ENCODE assay signal across 8 cellular contexts in genomic region chr10:21517983-21518628, GRCh38. TPM values are rescaled to one million over a fixed set of nuclear protein-coding genes. Genes with fewer than 3 reads are reported as not detected.
DNase-seq lines count a peak whose midpoint lies in the region; ATAC-seq and FAIRE-seq lines count a peak whose summit lies in the region.

No MANE protein-coding gene starts in this region.

- peak overlapping the region; percentile 77 to 85 (median 83) for H3K4me3 Mint-ChIP-seq in immature natural killer cell

- H3K4me3 ChIP-seq in stomach smooth muscle (ENCODE audit: low read length in 2 of 2), result peak overlapping the region; percentile 87 to 91

- peak; percentile 8 for FAIRE-seq in GM19239 (lab: Jason Lieb, UNC)

- H3K27ac ChIP-seq in stomach smooth muscle (ENCODE audit: low read length), result peak overlapping the region; percentile 92

- peak overlapping the region in 2 of 6 donors; percentile 46 to 80 for H3K27ac Mint-ChIP-seq in immature natural killer cell

- H3K4me1 Mint-ChIP-seq in immature natural killer cell, result peaks cover 34 to 45% of the 10 kb centered on the region in 2 donors

- peaks cover 0 to under 1% (median 0%) of the 10 kb centered on the region in 3 donors for H3K36me3 Mint-ChIP-seq in immature natural killer cell

- H3K9ac ChIP-seq in stomach smooth muscle (ENCODE audit: low read length in 2 of 2), result peak overlapping the region; percentile 72 to 81

- H3K27me3 ChIP-seq in stomach smooth muscle (ENCODE audit: control insufficient read depth in 1 of 2, insufficient read depth in 2 of 2, low read length in 2 of 2), result peaks cover 0 to 8% of the 10 kb centered on the region in 2 donors

- no peaks in the 10 kb centered on the region for H3K9me3 ChIP-seq in stomach smooth muscle (ENCODE audit: control insufficient read depth in 2 of 2, low read length in 2 of 2)

- H3K27me3 Mint-ChIP-seq in immature natural killer cell (ENCODE audit: low read depth in 3 of 3), result peaks cover 48 to 61% (median 57%) of the 10 kb centered on the region in 3 donors

- H3K9me3 Mint-ChIP-seq in immature natural killer cell, result peaks cover 0 to 7% (median 0%) of the 10 kb centered on the region in 6 donors

- DNase-seq in GM19239 (ENCODE audit: insufficient read length, low spot score) (no peak), NCI-H446 (lab: John Stamatoyannopoulos, UW) (peak; percentile 53 to 68), amniotic epithelial cell (ENCODE audit: low read depth) (peak; percentile 66), immature natural killer cell (no peak), activated gamma-delta T cell treated with Interleukin-2 at 50 U/mL for 16 hours (no peak)

- ATAC-seq in GM18907 (IDR thresholded peaks at IDR 0.05; ENCODE audit: unreplicated experiment) (no peak), GM18519 (IDR thresholded peaks at IDR 0.05; ENCODE audit: low FRiP score, unreplicated experiment) (no peak)

- no peaks in the 10 kb centered on the region for H3K36me3 ChIP-seq in stomach smooth muscle (ENCODE audit: control insufficient read depth in 2 of 2, insufficient read depth in 2 of 2, low read length in 2 of 2)

- H3K4me1 ChIP-seq in stomach smooth muscle (ENCODE audit: control insufficient read depth, insufficient read depth, low read length), result peaks cover 25% of the 10 kb centered on the region

RNA-seq across cellular contexts. Expression of gene SKIDA1, which starts 7.4 kb away (rescaled TPM):
- polyA plus RNA-seq in immature natural killer cell, result not detected

RNA-seq across cellular contexts. Expression of gene MLLT10, which starts 15.9 kb away (rescaled TPM):
- 1 to 10 TPM in 2 of 3 donors, under 1 TPM in 1; 0.81 to 5.1 (median 4.8) TPM for polyA plus RNA-seq in immature natural killer cell

Comparison
In these comparisons a context has a peak if more than half of its experiments do, and no peak if none do; other contexts are left out.
1. DNase-seq: peak in NCI-H446 (2 of 2) and amniotic epithelial cell (single experiment); none in GM19239 (single experiment), immature natural killer cell (0 of 3) and activated gamma-delta T cell treated with Interleukin-2 at 50 U/mL for 16 hours (single experiment).